In genomic region chr16:83019963-83020362, GRCh38 we compare ENCODE assay signal across 25 cellular contexts.
A peak's percentile ranks its signal among the peaks of the same experiment; 100 is the strongest.
DNase-seq lines count a peak whose midpoint lies in the region; ATAC-seq, FAIRE-seq and TF ChIP-seq lines count a peak whose summit lies in the region.
"Had no signal": no experiment of that assay in that cellular context is flagged by ENCODE, and none has a peak within 500 bp of the region (broad histone marks: within the 10 kb centered on the region; RNA-seq: fewer than 3 reads in every experiment).

No MANE protein-coding gene starts in this region.

- no peaks in the 10 kb centered on the region for H3K27me3 ChIP-seq in Karpas-422 (ENCODE audit: low read length)
- no peaks in the 10 kb centered on the region for H3K27me3 ChIP-seq in GM12878 (replicated peaks in 1 of 2; ENCODE audit: control insufficient read depth in 2 of 2, insufficient read depth in 2 of 2, low read length in 1 of 2)
- H3K27me3 ChIP-seq: BE2C, BLaER1 had no signal

- H3K36me3 ChIP-seq in HEK293 (ENCODE audit: control insufficient read depth in 2 of 2, insufficient read depth in 1 of 2, low read length in 2 of 2) (no peaks in the 10 kb centered on the region), Karpas-422 (ENCODE audit: insufficient read depth, low read length) (no peaks in the 10 kb centered on the region), GM12878 (ENCODE audit: control insufficient read depth in 2 of 2, insufficient read depth in 2 of 2, low read length in 1 of 2) (no peaks in the 10 kb centered on the region)
- H3K36me3 ChIP-seq: BE2C, BLaER1 had no signal

- no peak for TF ChIP-seq RAD21 in GM12878 (IDR thresholded peaks at IDR 0.05; ENCODE audit: insufficient read depth, low read depth, low read length)

- H4K20me1 ChIP-seq in Karpas-422 (ENCODE audit: insufficient read depth, low read depth, low read length) (no peaks in the 10 kb centered on the region), GM12878 (ENCODE audit: control insufficient read depth, insufficient read depth) (no peaks in the 10 kb centered on the region)
- H4K20me1 ChIP-seq: BLaER1 had no signal

- FAIRE-seq in GM12878 (lab: Jason Lieb, UNC) = no peak
- FAIRE-seq: A204.1, GM12891, GM19239 had no signal

- H3K4me2 ChIP-seq in Karpas-422 (ENCODE audit: low read depth, low read length, poor library complexity, severe bottlenecking) = peak overlapping the region; percentile 77
- no peak overlapping the region for H3K4me2 ChIP-seq in GM12878 (ENCODE audit: control insufficient read depth, insufficient read depth)
- H3K4me2 ChIP-seq: BLaER1 had no signal

- no peak for ATAC-seq in GM12878

- H3K79me2 ChIP-seq in Karpas-422 (ENCODE audit: low read length) (no peaks in the 10 kb centered on the region), GM12878 (ENCODE audit: control insufficient read depth, insufficient read depth, low read length) (no peaks in the 10 kb centered on the region)

- H3K4me1 ChIP-seq in HEK293 (ENCODE audit: control insufficient read depth, insufficient read depth, low read length) = no peaks in the 10 kb centered on the region; the same call in 1 of the 2 replicates
- H3K4me1 ChIP-seq in Karpas-422 (ENCODE audit: low read length) = peaks cover 100% of the 10 kb centered on the region
- H3K4me1 ChIP-seq in GM12878 (ENCODE audit: control insufficient read depth, insufficient read depth, low read length) = no peaks in the 10 kb centered on the region
- H3K4me1 ChIP-seq: BE2C had no signal

- DNase-seq in Karpas-422 (peak; percentile 95), GM12878 (ENCODE audit: low read depth, low spot score) (no peak), erythroblast (lab: John Stamatoyannopoulos, UW) (no peak), ureter (ENCODE audit: low spot score) (no peak)
- DNase-seq in activated CD4-positive, CD25-positive, alpha-beta regulatory T cell (lab: John Stamatoyannopoulos, UW) = no peak
- DNase-seq: 8988T; ACHN; BE2C; C1 segment of cervical spinal cord; CD4-positive, alpha-beta memory T cell; CD4-positive, CD25-positive, alpha-beta regulatory T cell; CD8-positive, alpha-beta memory T cell; COR-L47; DMS 273 treated with DMSO at 0.1 percent for 48 hours; DMS153; DMS53; DMS79; DND-41; EL; GDM1 had no signal

- BruUV-seq in GM12878 (replicated peaks; lab: Mats Ljungman, UMichigan) = no TSS peak

- H2AFZ ChIP-seq in Karpas-422 (ENCODE audit: low read length) = no peak overlapping the region
- H2AFZ ChIP-seq in GM12878 (ENCODE audit: control insufficient read depth, low read depth, low read length) = no peak overlapping the region

- RAD21 ChIA-PET in GM12878 (lab: Charles Lee; ENCODE audit: unreplicated experiment) = no interaction called here

- intact Hi-C loops in GM12878 (cut with micrococcal nuclease; ENCODE audit: unreplicated experiment) = no loop called here

- no peak overlapping the region for H3K27ac ChIP-seq in HEK293 (ENCODE audit: extremely low read depth, low read depth, low read length)
- H3K27ac ChIP-seq in Karpas-422 (ENCODE audit: low read length) = peak overlapping the region; percentile 99
- H3K27ac ChIP-seq in GM12878 (ENCODE audit: control insufficient read depth, insufficient read depth) = no peak overlapping the region
- H3K27ac ChIP-seq: BLaER1 had no signal

- SMC1A ChIA-PET in GM12878 (lab: Charles Lee; ENCODE audit: uncharacterized antibody, unreplicated experiment) = interaction anchor here (2.1 kb wide), 1 partner anchor 11 kb away, joined by 4 read pairs; no protein-coding TSS in a partner anchor

- H3K4me3 ChIP-seq in HEK293 (ENCODE audit: low read depth, low read length) (no peak overlapping the region), Karpas-422 (ENCODE audit: low read length) (peak overlapping the region; percentile 36; the same call in 1 of the 2 replicates), GM12878 (no peak overlapping the region)
- H3K4me3 ChIP-seq: BLaER1 had no signal

- 43% methylated on average over 6 of the region's 6 CpGs for WGBS in GM12878 (ENCODE audit: insufficient coverage, insufficient replicate concordance, low lambda C conversion rate, missing lambda C conversion rate)

- H3K9me2 ChIP-seq in Karpas-422 (replicated peaks; ENCODE audit: insufficient read depth, low read length) = no peaks in the 10 kb centered on the region

- TF ChIP-seq CTCF in HEK293 (tag by site-specific recombination; IDR thresholded peaks at IDR 0.05) (no peak), GM12878 (IDR thresholded peaks at IDR 0.05 in 2 of 3, conservative IDR thresholded peaks at IDR 0.05 in 1 of 3; ENCODE audit: control insufficient read depth in 2 of 3, extremely low read depth in 1 of 3, insufficient read depth in 1 of 3, low read depth in 3 of 3, low read length in 3 of 3) (no peak)

- no peak for TF ChIP-seq EP300 in GM12878 (IDR thresholded peaks at IDR 0.05; ENCODE audit: borderline replicate concordance in 1 of 2, control insufficient read depth in 1 of 2, low read depth in 2 of 2, low read length in 2 of 2)

- CTCF ChIA-PET in HEK293 (lab: Yijun Ruan, JAX) = interaction anchor here (0.7 kb wide), 1 partner anchor 42 kb away, joined by 5 read pairs; no protein-coding TSS in a partner anchor
- CTCF ChIA-PET in GM12878 (lab: Yijun Ruan, JAX) = no interaction called here

- H3K9me3 ChIP-seq in HEK293 (ENCODE audit: control insufficient read depth, insufficient read depth, low read depth, low read length) (no peaks in the 10 kb centered on the region), Karpas-422 (ENCODE audit: low read length) (no peaks in the 10 kb centered on the region), GM12878 (replicated peaks; ENCODE audit: control insufficient read depth, insufficient read depth, low read length) (no peaks in the 10 kb centered on the region)
- H3K9me3 ChIP-seq: BE2C, BLaER1 had no signal

- POLR2A ChIA-PET in HEK293 (lab: Yijun Ruan, JAX) = no interaction called here
- POLR2A ChIA-PET in GM12878 (lab: Charles Lee) = interaction anchor here (0.6 kb wide), 1 partner anchor 274 kb away, joined by 4 read pairs; no protein-coding TSS in a partner anchor

- peak overlapping the region; percentile 72 for H3K9ac ChIP-seq in Karpas-422 (ENCODE audit: low read length)
- H3K9ac ChIP-seq in GM12878 (ENCODE audit: control insufficient read depth, insufficient read depth, low read length) = no peak overlapping the region
- H3K9ac ChIP-seq: BLaER1 had no signal

- in situ Hi-C loops in GM12878 (cut with MboI) = no loop called here

- TF ChIP-seq POLR2A in GM12878 (IDR thresholded peaks at IDR 0.05; ENCODE audit: low read depth, low read length) (no peak), erythroblast (IDR thresholded peaks at IDR 0.05; ENCODE audit: low read length) (no peak)

TF ChIP-seq in HEK293, 187 proteins besides CTCF, POLR2A, EP300 and RAD21 (continues in another document):
- peak; percentile 71 for TF ChIP-seq ATF2 (tag by site-specific recombination; IDR thresholded peaks at IDR 0.05; ENCODE audit: low read depth)
- TF ChIP-seq, protein P1, sequence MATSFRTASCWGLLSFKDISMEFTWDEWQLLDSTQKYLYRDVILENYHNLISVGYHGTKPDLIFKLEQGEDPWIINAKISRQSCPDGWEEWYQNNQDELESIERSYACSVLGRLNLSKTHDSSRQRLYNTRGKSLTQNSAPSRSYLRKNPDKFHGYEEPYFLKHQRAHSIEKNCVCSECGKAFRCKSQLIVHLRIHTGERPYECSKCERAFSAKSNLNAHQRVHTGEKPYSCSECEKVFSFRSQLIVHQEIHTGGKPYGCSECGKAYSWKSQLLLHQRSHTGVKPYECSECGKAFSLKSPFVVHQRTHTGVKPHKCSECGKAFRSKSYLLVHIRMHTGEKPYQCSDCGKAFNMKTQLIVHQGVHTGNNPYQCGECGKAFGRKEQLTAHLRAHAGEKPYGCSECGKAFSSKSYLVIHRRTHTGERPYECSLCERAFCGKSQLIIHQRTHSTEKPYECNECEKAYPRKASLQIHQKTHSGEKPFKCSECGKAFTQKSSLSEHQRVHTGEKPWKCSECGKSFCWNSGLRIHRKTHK (tag by site-specific recombination; IDR thresholded peaks at IDR 0.05) = no peak
- no peak for TF ChIP-seq ZNF76 (tag by site-specific recombination; IDR thresholded peaks at IDR 0.05; ENCODE audit: borderline replicate concordance, low read depth)

TF ChIP-seq in GM12878, 131 proteins besides CTCF, POLR2A, EP300 and RAD21:
- TF ChIP-seq ZBED1 (IDR thresholded peaks at IDR 0.05; ENCODE audit: borderline replicate concordance) (no peak), SREBF2 (IDR thresholded peaks at IDR 0.05; ENCODE audit: low read length) (no peak), TCF3 (IDR thresholded peaks at IDR 0.05; ENCODE audit: borderline replicate concordance, insufficient read depth, low read depth, low read length) (no peak), MEF2B (IDR thresholded peaks at IDR 0.05; ENCODE audit: partially characterized antibody, poor library complexity, severe bottlenecking) (no peak), ATF7 (IDR thresholded peaks at IDR 0.05; ENCODE audit: low read depth) (peak; percentile 50; the same call in 1 of the 2 replicates)

Comparison
In these comparisons a context has a peak if more than half of its experiments do, and no peak if none do; other contexts are left out.
1. Of the 9 proteins assayed by ChIP-seq in both HEK293 and GM12878: peak only in HEK293: ATF2; only in GM12878: none; in both: none; in neither: 8.